In the genomic region with DNA sequence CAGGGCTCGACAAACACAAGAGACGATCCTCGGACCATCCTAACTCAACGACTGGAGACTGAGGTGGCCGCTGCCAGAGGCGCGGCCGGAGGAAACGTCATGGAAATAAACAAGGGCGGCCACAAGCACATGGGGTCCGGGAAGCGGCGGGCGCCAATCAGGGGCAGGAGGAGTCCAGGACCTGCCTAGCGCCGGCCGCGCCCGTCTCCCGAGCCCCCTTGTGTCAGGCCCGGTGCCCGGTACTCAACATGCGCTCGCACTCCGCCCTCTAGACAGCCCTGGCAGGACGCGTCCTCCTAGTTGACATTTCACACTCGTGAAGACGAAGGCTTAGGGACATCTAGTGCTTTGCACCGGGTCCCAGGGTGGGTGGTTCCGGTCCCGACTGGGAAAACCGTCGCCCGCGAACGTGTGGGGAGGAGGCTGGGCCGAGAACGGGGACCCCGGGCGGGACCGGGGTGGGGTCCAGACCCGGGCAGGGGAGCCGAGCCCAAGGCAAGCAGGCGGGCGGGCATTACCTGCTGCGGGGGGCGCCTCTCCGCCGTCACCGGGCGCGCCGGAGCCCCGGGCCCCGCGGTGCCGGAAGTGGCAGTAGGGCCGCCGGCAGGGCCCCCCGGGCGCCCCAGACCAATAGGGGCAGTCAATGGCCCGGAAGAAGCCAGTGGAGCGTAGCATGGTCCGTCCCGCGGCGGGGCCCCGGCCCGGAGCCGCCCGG, we compare ENCODE assay signal across 8 cellular contexts.
DNase-seq lines count a peak whose midpoint lies in the region; ATAC-seq and TF ChIP-seq lines count a peak whose summit lies in the region.

No MANE protein-coding gene starts in this region.

- peak; percentile 17 for ATAC-seq in HG03095 (IDR thresholded peaks at IDR 0.05; ENCODE audit: unreplicated experiment)
- peak; percentile 38 for ATAC-seq in SK-N-SH treated with all-trans-retinoic acid at 6 μM for 48 hours
- no peak for ATAC-seq in GM18870 (IDR thresholded peaks at IDR 0.05; ENCODE audit: unreplicated experiment)

- H3K9ac ChIP-seq in endocrine pancreas (ENCODE audit: control insufficient read depth, insufficient read depth, low read length) (peak overlapping the region; percentile 91), muscle layer of colon (ENCODE audit: low read length) (peak overlapping the region; percentile 65)

- H3K4me3 ChIP-seq in endocrine pancreas (ENCODE audit: control insufficient read depth, insufficient read depth, low read length) (peak overlapping the region; percentile 60), muscle layer of colon (ENCODE audit: low read depth in 1 of 2, low read length in 2 of 2) (peak overlapping the region; percentile 92 to 96)

- H3K9me3 ChIP-seq in endocrine pancreas (ENCODE audit: control insufficient read depth, low read length) = no peaks in the 10 kb centered on the region
- H3K9me3 ChIP-seq in muscle layer of colon (ENCODE audit: low read length) = no peaks in the 10 kb centered on the region

- H3K27me3 ChIP-seq in endocrine pancreas (ENCODE audit: control insufficient read depth, insufficient read depth, low read length) (no peaks in the 10 kb centered on the region), muscle layer of colon (ENCODE audit: control insufficient read depth in 1 of 2, insufficient read depth in 2 of 2, low read length in 2 of 2) (peaks cover 0 to 14% of the 10 kb centered on the region in 2 donors)

- H3K36me3 ChIP-seq in endocrine pancreas (ENCODE audit: control insufficient read depth, insufficient read depth, low read length) (no peaks in the 10 kb centered on the region), muscle layer of colon (ENCODE audit: insufficient read depth, low read length) (no peaks in the 10 kb centered on the region)

- peak; percentile 27 for DNase-seq in activated naive CD4-positive, alpha-beta T cell treated with Interleukin-2 at 50 U/mL for 16 hours
- DNase-seq in activated naive CD4-positive, alpha-beta T cell treated with anti-CD3 and anti-CD28 coated beads, Interleukin-2, amount 50 U/mL, for 16 hours = no peak
- DNase-seq in GM19240 (ENCODE audit: insufficient read length, low spot score) = no peak

- no peaks in the 10 kb centered on the region for H3K4me1 ChIP-seq in endocrine pancreas (ENCODE audit: control insufficient read depth, insufficient read depth, low read length)
- H3K4me1 ChIP-seq in muscle layer of colon (ENCODE audit: insufficient read depth, low read length) = peaks cover 31% of the 10 kb centered on the region

- H3K27ac ChIP-seq in muscle layer of colon (ENCODE audit: low read depth, low read length) = peak overlapping the region; percentile 70

TF ChIP-seq in SK-N-SH treated with all-trans-retinoic acid at 6 μM for 48 hours, 23 proteins besides CTCF, POLR2A, EP300 and RAD21:
- TF ChIP-seq, protein P1, sequence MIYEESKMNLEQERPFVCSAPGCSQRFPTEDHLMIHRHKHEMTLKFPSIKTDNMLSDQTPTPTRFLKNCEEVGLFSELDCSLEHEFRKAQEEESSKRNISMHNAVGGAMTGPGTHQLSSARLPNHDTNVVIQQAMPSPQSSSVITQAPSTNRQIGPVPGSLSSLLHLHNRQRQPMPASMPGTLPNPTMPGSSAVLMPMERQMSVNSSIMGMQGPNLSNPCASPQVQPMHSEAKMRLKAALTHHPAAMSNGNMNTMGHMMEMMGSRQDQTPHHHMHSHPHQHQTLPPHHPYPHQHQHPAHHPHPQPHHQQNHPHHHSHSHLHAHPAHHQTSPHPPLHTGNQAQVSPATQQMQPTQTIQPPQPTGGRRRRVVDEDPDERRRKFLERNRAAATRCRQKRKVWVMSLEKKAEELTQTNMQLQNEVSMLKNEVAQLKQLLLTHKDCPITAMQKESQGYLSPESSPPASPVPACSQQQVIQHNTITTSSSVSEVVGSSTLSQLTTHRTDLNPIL (CRISPR knock-in tag; IDR thresholded peaks at IDR 0.05; ENCODE audit: low read depth) = no peak
- TF ChIP-seq TCF4 (CRISPR knock-in tag; IDR thresholded peaks at IDR 0.05; ENCODE audit: borderline replicate concordance) (no peak), RARB (CRISPR knock-in tag; IDR thresholded peaks at IDR 0.05) (no peak), CSDC2 (CRISPR knock-in tag; IDR thresholded peaks at IDR 0.05) (no peak), BACH2 (CRISPR knock-in tag; IDR thresholded peaks at IDR 0.05; ENCODE audit: borderline replicate concordance) (no peak), ESRRG (CRISPR knock-in tag; IDR thresholded peaks at IDR 0.05) (no peak), ZNF565 (CRISPR knock-in tag; conservative IDR thresholded peaks at IDR 0.05; ENCODE audit: low read depth) (no peak), ARNTL (CRISPR knock-in tag; IDR thresholded peaks at IDR 0.05; ENCODE audit: borderline replicate concordance, low read depth) (no peak), ISL1 (CRISPR knock-in tag; IDR thresholded peaks at IDR 0.05) (no peak), ZFP30 (CRISPR knock-in tag; IDR thresholded peaks at IDR 0.05) (no peak), ZFP3 (CRISPR knock-in tag; IDR thresholded peaks at IDR 0.05) (no peak), OSR1 (CRISPR knock-in tag; IDR thresholded peaks at IDR 0.05) (no peak), ZNF8 (CRISPR knock-in tag; IDR thresholded peaks at IDR 0.05) (no peak), GLIS3 (CRISPR knock-in tag; IDR thresholded peaks at IDR 0.05) (no peak), ZNF70 (CRISPR knock-in tag; IDR thresholded peaks at IDR 0.05) (no peak), PPARA (CRISPR knock-in tag; IDR thresholded peaks at IDR 0.05; ENCODE audit: borderline replicate concordance) (no peak)
- TF ChIP-seq, protein P2, sequence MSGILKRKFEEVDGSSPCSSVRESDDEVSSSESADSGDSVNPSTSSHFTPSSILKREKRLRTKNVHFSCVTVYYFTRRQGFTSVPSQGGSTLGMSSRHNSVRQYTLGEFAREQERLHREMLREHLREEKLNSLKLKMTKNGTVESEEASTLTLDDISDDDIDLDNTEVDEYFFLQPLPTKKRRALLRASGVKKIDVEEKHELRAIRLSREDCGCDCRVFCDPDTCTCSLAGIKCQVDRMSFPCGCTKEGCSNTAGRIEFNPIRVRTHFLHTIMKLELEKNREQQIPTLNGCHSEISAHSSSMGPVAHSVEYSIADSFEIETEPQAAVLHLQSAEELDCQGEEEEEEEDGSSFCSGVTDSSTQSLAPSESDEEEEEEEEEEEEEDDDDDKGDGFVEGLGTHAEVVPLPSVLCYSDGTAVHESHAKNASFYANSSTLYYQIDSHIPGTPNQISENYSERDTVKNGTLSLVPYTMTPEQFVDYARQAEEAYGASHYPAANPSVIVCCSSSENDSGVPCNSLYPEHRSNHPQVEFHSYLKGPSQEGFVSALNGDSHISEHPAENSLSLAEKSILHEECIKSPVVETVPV (CRISPR knock-in tag; IDR thresholded peaks at IDR 0.05) = no peak
- TF ChIP-seq, protein P3, sequence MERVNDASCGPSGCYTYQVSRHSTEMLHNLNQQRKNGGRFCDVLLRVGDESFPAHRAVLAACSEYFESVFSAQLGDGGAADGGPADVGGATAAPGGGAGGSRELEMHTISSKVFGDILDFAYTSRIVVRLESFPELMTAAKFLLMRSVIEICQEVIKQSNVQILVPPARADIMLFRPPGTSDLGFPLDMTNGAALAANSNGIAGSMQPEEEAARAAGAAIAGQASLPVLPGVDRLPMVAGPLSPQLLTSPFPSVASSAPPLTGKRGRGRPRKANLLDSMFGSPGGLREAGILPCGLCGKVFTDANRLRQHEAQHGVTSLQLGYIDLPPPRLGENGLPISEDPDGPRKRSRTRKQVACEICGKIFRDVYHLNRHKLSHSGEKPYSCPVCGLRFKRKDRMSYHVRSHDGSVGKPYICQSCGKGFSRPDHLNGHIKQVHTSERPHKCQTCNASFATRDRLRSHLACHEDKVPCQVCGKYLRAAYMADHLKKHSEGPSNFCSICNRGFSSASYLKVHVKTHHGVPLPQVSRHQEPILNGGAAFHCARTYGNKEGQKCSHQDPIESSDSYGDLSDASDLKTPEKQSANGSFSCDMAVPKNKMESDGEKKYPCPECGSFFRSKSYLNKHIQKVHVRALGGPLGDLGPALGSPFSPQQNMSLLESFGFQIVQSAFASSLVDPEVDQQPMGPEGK (CRISPR knock-in tag; IDR thresholded peaks at IDR 0.05; ENCODE audit: borderline replicate concordance) = no peak
- TF ChIP-seq, protein P4, sequence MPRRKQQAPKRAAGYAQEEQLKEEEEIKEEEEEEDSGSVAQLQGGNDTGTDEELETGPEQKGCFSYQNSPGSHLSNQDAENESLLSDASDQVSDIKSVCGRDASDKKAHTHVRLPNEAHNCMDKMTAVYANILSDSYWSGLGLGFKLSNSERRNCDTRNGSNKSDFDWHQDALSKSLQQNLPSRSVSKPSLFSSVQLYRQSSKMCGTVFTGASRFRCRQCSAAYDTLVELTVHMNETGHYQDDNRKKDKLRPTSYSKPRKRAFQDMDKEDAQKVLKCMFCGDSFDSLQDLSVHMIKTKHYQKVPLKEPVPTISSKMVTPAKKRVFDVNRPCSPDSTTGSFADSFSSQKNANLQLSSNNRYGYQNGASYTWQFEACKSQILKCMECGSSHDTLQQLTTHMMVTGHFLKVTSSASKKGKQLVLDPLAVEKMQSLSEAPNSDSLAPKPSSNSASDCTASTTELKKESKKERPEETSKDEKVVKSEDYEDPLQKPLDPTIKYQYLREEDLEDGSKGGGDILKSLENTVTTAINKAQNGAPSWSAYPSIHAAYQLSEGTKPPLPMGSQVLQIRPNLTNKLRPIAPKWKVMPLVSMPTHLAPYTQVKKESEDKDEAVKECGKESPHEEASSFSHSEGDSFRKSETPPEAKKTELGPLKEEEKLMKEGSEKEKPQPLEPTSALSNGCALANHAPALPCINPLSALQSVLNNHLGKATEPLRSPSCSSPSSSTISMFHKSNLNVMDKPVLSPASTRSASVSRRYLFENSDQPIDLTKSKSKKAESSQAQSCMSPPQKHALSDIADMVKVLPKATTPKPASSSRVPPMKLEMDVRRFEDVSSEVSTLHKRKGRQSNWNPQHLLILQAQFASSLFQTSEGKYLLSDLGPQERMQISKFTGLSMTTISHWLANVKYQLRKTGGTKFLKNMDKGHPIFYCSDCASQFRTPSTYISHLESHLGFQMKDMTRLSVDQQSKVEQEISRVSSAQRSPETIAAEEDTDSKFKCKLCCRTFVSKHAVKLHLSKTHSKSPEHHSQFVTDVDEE (CRISPR knock-in tag; IDR thresholded peaks at IDR 0.05) = no peak
